ENCODE assay signal across 10 cellular contexts in genomic region chr1:41902125-41902524, GRCh38. TPM values are rescaled to one million over a fixed set of nuclear protein-coding genes. Genes with fewer than 3 reads are reported as not detected.
DNase-seq lines count a peak whose midpoint lies in the region; ATAC-seq, FAIRE-seq and TF ChIP-seq lines count a peak whose summit lies in the region.
"Had no signal": no experiment of that assay in that cellular context is flagged by ENCODE, and none has a peak within 500 bp of the region (broad histone marks: within the 10 kb centered on the region; RNA-seq: fewer than 3 reads in every experiment).

No MANE protein-coding gene starts in this region.

- no peak overlapping the region for H3K9ac ChIP-seq in BLaER1 treated with 17β-estradiol and CSF1 and Interleukin-3, amounts not matched to agents 10 nM and 100 nM

- H3K4me1 ChIP-seq in BLaER1 treated with 17β-estradiol and CSF1 and Interleukin-3, amounts not matched to agents 10 nM and 100 nM, result peaks cover 23 to 38% (median 28%) of the 10 kb centered on the region in 10 experiments
- H3K4me1 ChIP-seq in body of pancreas, result no peaks in the 10 kb centered on the region

- peak overlapping the region; percentile 9 to 64 (median 46); a peak in 19 of 22 replicates for H3K4me2 ChIP-seq in BLaER1 treated with 17β-estradiol and CSF1 and Interleukin-3, amounts not matched to agents 10 nM and 100 nM

- TF ChIP-seq POLR2A in body of pancreas (IDR thresholded peaks at IDR 0.05), result no peak

- DNase-seq in HTR-8/SVneo (ENCODE audit: insufficient read length, low spot score), result peak; percentile 76
- DNase-seq in body of pancreas, result no peak
- DNase-seq in left kidney (ENCODE audit: low read depth, low spot score), result peak; percentile 43
- no peak for DNase-seq in activated CD4-positive, CD25-positive, alpha-beta regulatory T cell treated with anti-CD3 and anti-CD28 coated beads, Interleukin-2, amount 50 U/mL, for 72 hours
- no peak for DNase-seq in RPMI8226
- no peak for DNase-seq in NCI-H446 treated with DMSO at 0.1 percent for 48 hours (lab: John Stamatoyannopoulos, UW)
- DNase-seq: OCI-M1, small intestine had no signal

- no peaks in the 10 kb centered on the region for H4K20me1 ChIP-seq in BLaER1 treated with 17β-estradiol and CSF1 and Interleukin-3, amounts not matched to agents 10 nM and 100 nM

- H3K27me3 ChIP-seq in BLaER1 treated with 17β-estradiol and CSF1 and Interleukin-3, amounts not matched to agents 10 nM and 100 nM, result no peaks in the 10 kb centered on the region
- H3K27me3 ChIP-seq in body of pancreas, result no peaks in the 10 kb centered on the region

- no peaks in the 10 kb centered on the region for H3K36me3 ChIP-seq in BLaER1 treated with 17β-estradiol and CSF1 and Interleukin-3, amounts not matched to agents 10 nM and 100 nM
- no peaks in the 10 kb centered on the region for H3K36me3 ChIP-seq in body of pancreas (replicated peaks in 1 of 2; ENCODE audit: insufficient read depth in 1 of 2, low read depth in 2 of 2)

- no peak overlapping the region for H3K27ac ChIP-seq in BLaER1 treated with 17β-estradiol and CSF1 and Interleukin-3, amounts not matched to agents 10 nM and 100 nM
- no peak overlapping the region for H3K27ac ChIP-seq in body of pancreas

- peaks cover 0 to 5% (median 0%) of the 10 kb centered on the region in 11 experiments; a peak in 3 of 22 replicates for H3K9me3 ChIP-seq in BLaER1 treated with 17β-estradiol and CSF1 and Interleukin-3, amounts not matched to agents 10 nM and 100 nM (replicated peaks in 1 of 11)
- H3K9me3 ChIP-seq in body of pancreas, result no peaks in the 10 kb centered on the region

- WGBS in body of pancreas, 2 donors, result 49 to 62% methylated on average over 3 of the region's 3 CpGs

- H3K4me3 ChIP-seq in BLaER1 treated with 17β-estradiol and CSF1 and Interleukin-3, amounts not matched to agents 10 nM and 100 nM, result no peak overlapping the region
- H3K4me3 ChIP-seq in body of pancreas, result no peak overlapping the region

- peak; percentile 58 for FAIRE-seq in HTR-8/SVneo (lab: Jason Lieb, UNC)
- FAIRE-seq: small intestine had no signal

- intact Hi-C loops in body of pancreas (cut with DNase I), result no loop called here

- no peak for TF ChIP-seq CTCF in body of pancreas (IDR thresholded peaks at IDR 0.05)

- peak; percentile 21 for ATAC-seq in body of pancreas
- ATAC-seq in GM21515 (IDR thresholded peaks at IDR 0.05; ENCODE audit: unreplicated experiment), result no peak

RNA-seq across cellular contexts. Expression of gene HIVEP3, which starts 16.6 kb away (rescaled TPM):
- 1 to 10 TPM; 3.4 to 4.0 TPM for total RNA-seq in body of pancreas

Comparison
In these comparisons a context has a peak if more than half of its experiments do, and no peak if none do; other contexts are left out.
1. DNase-seq: peak in HTR-8/SVneo (single experiment) and left kidney (single experiment); none in body of pancreas (0 of 4), activated CD4-positive, CD25-positive, alpha-beta regulatory T cell treated with anti-CD3 and anti-CD28 coated beads, Interleukin-2, amount 50 U/mL, for 72 hours (single experiment), RPMI8226 (single experiment) and NCI-H446 treated with DMSO at 0.1 percent for 48 hours (single experiment).